In the genomic region with DNA sequence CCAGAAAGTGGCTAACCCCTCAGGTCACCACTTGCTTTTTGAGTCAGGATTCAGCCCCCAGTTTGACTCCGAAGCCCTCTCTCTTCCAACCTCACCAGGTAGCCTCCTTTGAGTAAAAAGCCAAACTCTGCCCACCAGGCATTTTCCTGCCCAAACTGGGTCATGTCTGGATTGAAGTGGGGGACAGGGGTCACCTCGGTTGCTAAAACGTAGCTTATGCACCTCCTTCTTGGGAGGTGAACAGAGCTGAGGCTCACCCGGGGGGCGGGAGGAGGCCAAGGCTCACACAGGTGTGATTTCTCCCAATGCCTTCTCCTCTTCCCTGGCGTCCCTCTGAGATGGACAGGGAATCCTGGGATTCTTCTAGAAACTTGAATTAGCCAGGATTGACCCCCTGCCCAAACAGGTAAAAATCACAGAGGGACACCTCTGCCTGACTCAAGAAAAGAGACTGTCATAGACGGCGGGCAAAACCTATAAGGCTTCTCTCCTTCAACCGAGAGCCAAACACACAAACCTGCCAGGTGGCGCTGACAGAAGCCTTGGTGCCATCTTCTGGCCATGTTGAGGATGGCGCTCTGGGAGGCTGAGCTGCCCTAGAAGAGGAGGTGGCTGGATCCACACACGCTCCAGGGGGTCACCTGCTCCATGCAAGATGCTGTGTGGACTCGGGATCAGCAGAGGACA, we compare ENCODE assay signal across 8 cellular contexts. TPM values are rescaled to one million over a fixed set of nuclear protein-coding genes. Genes with fewer than 3 reads are reported as not detected.
A peak's percentile ranks its signal among the peaks of the same experiment; 100 is the strongest.
DNase-seq lines count a peak whose midpoint lies in the region; ATAC-seq, FAIRE-seq and TF ChIP-seq lines count a peak whose summit lies in the region.

No MANE protein-coding gene starts in this region.

- H3K27me3 ChIP-seq in Caco-2 (replicated peaks; ENCODE audit: control insufficient read depth, insufficient read depth, low read length) (peaks cover 1% of the 10 kb centered on the region; the same call in 1 of the 2 replicates), HepG2 (ENCODE audit: control insufficient read depth in 1 of 2, insufficient read depth in 2 of 2, low read length in 2 of 2) (peaks cover 0 to 5% of the 10 kb centered on the region in 2 experiments; a peak in 1 of 5 replicates), suprapubic skin (peaks cover 10% of the 10 kb centered on the region)

- peaks cover 21% of the 10 kb centered on the region for H3K27me3 Mint-ChIP-seq in Caco-2 (ENCODE audit: insufficient read depth, unreplicated experiment)

- H4K20me1 ChIP-seq in HepG2 (ENCODE audit: insufficient read depth, low read length) = no peaks in the 10 kb centered on the region

- BruUV-seq in Caco-2 (replicated peaks; lab: Mats Ljungman, UMichigan) (no TSS peak), HepG2 (replicated peaks; lab: Mats Ljungman, UMichigan) (no TSS peak)

- no peak overlapping the region for H3K4me2 ChIP-seq in HepG2 (ENCODE audit: low read depth, low read length)

- H3K4me3 Mint-ChIP-seq in Caco-2 (ENCODE audit: unreplicated experiment) = no peak overlapping the region

- TF ChIP-seq EP300 in HepG2 (IDR thresholded peaks at IDR 0.05; ENCODE audit: low read depth in 2 of 2, low read length in 2 of 2) (no peak), HepG2 (CRISPR knock-in tag; IDR thresholded peaks at IDR 0.05; ENCODE audit: borderline replicate concordance) (no peak), suprapubic skin (IDR thresholded peaks at IDR 0.05) (no peak)

- H3K4me3 ChIP-seq in Caco-2 (ENCODE audit: low read depth, low read length) = no peak overlapping the region
- no peak overlapping the region for H3K4me3 ChIP-seq in HepG2 (replicated peaks in 1 of 3; ENCODE audit: insufficient read depth in 1 of 3, low read depth in 2 of 3, low read length in 3 of 3)
- no peak overlapping the region for H3K4me3 ChIP-seq in suprapubic skin

- TF ChIP-seq RAD21 in HepG2 (CRISPR knock-in tag; IDR thresholded peaks at IDR 0.05) = peak; percentile 30; the same call in 1 of the 2 replicates

- FAIRE-seq in HepG2 (lab: Jason Lieb, UNC) = peak; percentile 54

- H2AFZ ChIP-seq in HepG2 (ENCODE audit: low read length) = no peak overlapping the region

- TF ChIP-seq POLR2A in HepG2 (IDR thresholded peaks at IDR 0.05; ENCODE audit: insufficient read depth in 1 of 2, low read depth in 2 of 2, low read length in 2 of 2) = no peak
- TF ChIP-seq POLR2A in suprapubic skin (IDR thresholded peaks at IDR 0.05) = no peak

- intact Hi-C loops in Caco-2 (cut with micrococcal nuclease; ENCODE audit: unreplicated experiment) (loop anchor here (2.0 kb wide), 1 partner anchor 85 kb away; no protein-coding TSS in a partner anchor), HepG2 (cut with micrococcal nuclease; ENCODE audit: unreplicated experiment) (no loop called here)

- H3K36me3 ChIP-seq in Caco-2 (ENCODE audit: control insufficient read depth, insufficient read depth, low read length) (no peaks in the 10 kb centered on the region), HepG2 (replicated peaks in 1 of 2; ENCODE audit: control insufficient read depth in 1 of 2, insufficient read depth in 2 of 2, low read length in 2 of 2) (no peaks in the 10 kb centered on the region), suprapubic skin (no peaks in the 10 kb centered on the region)

- in situ Hi-C loops in T47D (cut with HindIII; ENCODE audit: low pct_unique_long_range_greater_than_20kb, low sequenced_read_pairs) = no loop called here
- in situ Hi-C loops in HepG2 (cut with HindIII; ENCODE audit: extremely low pct_ligation_motif_present, low pct_unique_long_range_greater_than_20kb) = no loop called here

- 1% methylated on average over 8 of the region's 13 CpGs for WGBS in HepG2 (ENCODE audit: low lambda C conversion rate)
- WGBS in suprapubic skin = 30% methylated on average over 9 of the region's 13 CpGs

- H3K36me3 Mint-ChIP-seq in Caco-2 (ENCODE audit: insufficient read depth, unreplicated experiment) = no peaks in the 10 kb centered on the region

- ATAC-seq in GM19395 (IDR thresholded peaks at IDR 0.05; ENCODE audit: unreplicated experiment) (peak; percentile 77), HepG2 (peak; percentile 99), GM21619 (IDR thresholded peaks at IDR 0.05; ENCODE audit: unreplicated experiment) (no peak)

- H3K4me1 ChIP-seq in Caco-2 (no peaks in the 10 kb centered on the region), HepG2 (ENCODE audit: insufficient read depth, low read length) (no peaks in the 10 kb centered on the region), suprapubic skin (no peaks in the 10 kb centered on the region)

- DNase-seq in Caco-2 (peak; percentile 55 to 66), LHCN-M2 (ENCODE audit: low read depth) (peak; percentile 16), SKM-1 treated with dmso at 0.1 percent for 144 hours (lab: John Stamatoyannopoulos, UW; ENCODE audit: unreplicated experiment) (peak; percentile 32), T47D (ENCODE audit: low read depth in 1 of 2, low spot score in 1 of 2) (peak; percentile 46 to 76), HepG2 (ENCODE audit: low spot score) (peak; percentile 28), suprapubic skin (ENCODE audit: low spot score in 2 of 2) (no peak)

- H3K27ac ChIP-seq in HepG2 (ENCODE audit: extremely low read length, insufficient read depth, low read length) (no peak overlapping the region), suprapubic skin (no peak overlapping the region)

- no peak overlapping the region for H3K27ac Mint-ChIP-seq in Caco-2 (ENCODE audit: unreplicated experiment)

- no peaks in the 10 kb centered on the region for H3K79me2 ChIP-seq in HepG2 (ENCODE audit: insufficient read depth, low read length)

- H3K9me3 ChIP-seq in Caco-2 (no peaks in the 10 kb centered on the region), HepG2 (ENCODE audit: low read length) (no peaks in the 10 kb centered on the region), suprapubic skin (no peaks in the 10 kb centered on the region)

- H3K9me3 Mint-ChIP-seq in Caco-2 (ENCODE audit: unreplicated experiment) = no peaks in the 10 kb centered on the region

- H3K4me1 Mint-ChIP-seq in Caco-2 (ENCODE audit: low read depth, unreplicated experiment) = no peaks in the 10 kb centered on the region

- H3K9ac ChIP-seq in HepG2 (ENCODE audit: insufficient read depth, low read depth, low read length) = no peak overlapping the region

- POLR2A ChIA-PET in Caco-2 (lab: Charles Lee) (no interaction called here), HepG2 (lab: Yijun Ruan, JAX) (no interaction called here)

- CTCF ChIA-PET in Caco-2 (lab: Charles Lee) = interaction anchor here (0.5 to 1.1 kb wide), 6 partner anchors 21 to 1113 kb away, joined by 3 to 6 read pairs (median 3); a partner anchor contains a TSS
- CTCF ChIA-PET in HepG2 (lab: Yijun Ruan, JAX; ENCODE audit: low intra/inter-chr PET ratio, low total read pairs) = no interaction called here

- peak; percentile 62 to 91 for TF ChIP-seq CTCF in Caco-2 (IDR thresholded peaks at IDR 0.05; ENCODE audit: insufficient read depth in 1 of 2, low read depth in 1 of 2, low read length in 1 of 2, severe bottlenecking in 1 of 2, unreplicated experiment in 1 of 2)
- TF ChIP-seq CTCF in HepG2 (CRISPR knock-in tag; IDR thresholded peaks at IDR 0.05) = peak; percentile 80
- peak; percentile 18 to 67 for TF ChIP-seq CTCF in suprapubic skin (IDR thresholded peaks at IDR 0.05)

TF ChIP-seq in HepG2, 621 proteins besides CTCF, POLR2A, EP300 and RAD21 (continues in another document):
- TF ChIP-seq ARNT (IDR thresholded peaks at IDR 0.05) (no peak), ZNF556 (CRISPR knock-in tag; IDR thresholded peaks at IDR 0.05; ENCODE audit: borderline replicate concordance) (no peak), GATAD1 (CRISPR knock-in tag; IDR thresholded peaks at IDR 0.05) (no peak), MXI1 (IDR thresholded peaks at IDR 0.05; ENCODE audit: borderline replicate concordance, low read depth, low read length) (no peak), FOXC1 (CRISPR knock-in tag; IDR thresholded peaks at IDR 0.05; ENCODE audit: borderline replicate concordance) (0 out of 2 replicates have a peak, but pooled peaks have one; percentile 31), ZFP36L1 (CRISPR knock-in tag; IDR thresholded peaks at IDR 0.05) (no peak), SMC3 (IDR thresholded peaks at IDR 0.05; ENCODE audit: low read length) (0 out of 2 replicates have a peak, but pooled peaks have one; percentile 19), HNRNPK (IDR thresholded peaks at IDR 0.05; ENCODE audit: low read depth, low read length, poor library complexity, severe bottlenecking) (no peak)

RNA-seq across cellular contexts. Expression of a gene that starts 51.6 kb away (rescaled TPM):
- not detected in 2 replicates for total RNA-seq in Caco-2 (2022)
- not detected in 2 replicates for total RNA-seq in LHCN-M2 (2014; rRNA removed)
- polyA plus RNA-seq in LHCN-M2 (2012) = not detected
- total RNA-seq in HepG2 (2016; rRNA removed; fragmentation: Illumina TruSeq; extraction: Trizol) = not detected in 2 replicates
- not detected in 2 replicates for total RNA-seq in HepG2 (2016; cell fraction: cytosol; rRNA removed; fragmentation: Illumina TruSeq; extraction: Trizol; ENCODE audit: low read depth)
- total RNA-seq in HepG2 (2016; cell fraction: insoluble cytoplasmic fraction; rRNA removed; fragmentation: Illumina TruSeq; extraction: Trizol) = not detected in 2 replicates
- total RNA-seq in HepG2 (2016; cell fraction: membrane; rRNA removed; fragmentation: Illumina TruSeq; extraction: Trizol) = not detected in 2 replicates
- total RNA-seq in HepG2 (2016; cell fraction: nucleus; rRNA removed; fragmentation: Illumina TruSeq; extraction: Trizol) = not detected in 2 replicates
- not detected in 2 replicates for polyA plus RNA-seq in HepG2 (2011; rRNA removed)
- not detected in 2 replicates for polyA plus RNA-seq in HepG2 (2011; cell fraction: cytosol; rRNA removed)
- not detected in 2 replicates for polyA plus RNA-seq in HepG2 (2011; cell fraction: nucleus; rRNA removed)
- polyA plus RNA-seq in HepG2 (2012) = not detected in 2 replicates
- not detected in 2 replicates for polyA plus RNA-seq in HepG2 (2016; cell fraction: cytosol; fragmentation: Illumina TruSeq; extraction: Trizol; ENCODE audit: low read depth)
- not detected in 2 replicates for polyA plus RNA-seq in HepG2 (2016; cell fraction: insoluble cytoplasmic fraction; fragmentation: Illumina TruSeq; extraction: Trizol; ENCODE audit: low read depth)
- not detected in 2 replicates for polyA plus RNA-seq in HepG2 (2016; cell fraction: membrane; fragmentation: Illumina TruSeq; extraction: Trizol; ENCODE audit: low read depth)
- not detected in 2 replicates for polyA plus RNA-seq in HepG2 (2016; cell fraction: nucleus; fragmentation: Illumina TruSeq; extraction: Trizol; ENCODE audit: insufficient read depth, low read depth)
- not detected in 2 replicates for polyA minus RNA-seq in HepG2 (2011; rRNA and poly(A)+ RNA removed; ENCODE audit: low replicate concordance)
- polyA minus RNA-seq in HepG2 (2011; cell fraction: cytosol; rRNA and poly(A)+ RNA removed) = not detected in 2 replicates
- polyA minus RNA-seq in HepG2 (2011; cell fraction: nucleus; rRNA and poly(A)+ RNA removed) = not detected in 2 replicates
- total RNA-seq in suprapubic skin = not detected

Comparison
In these comparisons a context has a peak if more than half of its experiments do, and no peak if none do; other contexts are left out.
1. DNase-seq: peak in Caco-2 (2 of 2), LHCN-M2 (single experiment), SKM-1 treated with dmso at 0.1 percent for 144 hours (single experiment), T47D (2 of 2) and HepG2 (single experiment); none in suprapubic skin (0 of 2).
2. Peak in every context shown above with its lines, with median percentiles within 50 percentile points of each other: CTCF ChIP-seq.